Comparison of ENCODE assay signal across 23 cellular contexts in genomic region chrX:13372203-13372980, GRCh38. TPM values are rescaled to one million over a fixed set of nuclear protein-coding genes. Genes with fewer than 3 reads are reported as not detected.
"Had no signal": no experiment of that assay in that cellular context is flagged by ENCODE, and none has a peak within 500 bp of the region (broad histone marks: within the 10 kb centered on the region; RNA-seq: fewer than 3 reads in every experiment).

No MANE protein-coding gene starts in this region.

- H3K36me3 ChIP-seq: gastroesophageal sphincter, heart left ventricle, neutrophil, sigmoid colon, transverse colon had no signal

- H3K4me1 ChIP-seq: sigmoid colon, transverse colon had no signal

- H3K27ac Mint-ChIP-seq: activated CD8-positive, alpha-beta T cell treated with anti-CD3 and anti-CD28 coated beads, Interleukin-2, amount 10 ng/mL, durations not matched to agents 7 days and 5 days; naive thymus-derived CD8-positive, alpha-beta T cell; T-cell had no signal

- H3K27me3 Mint-ChIP-seq: dendritic cell treated with granulocyte-macrophage colony-stimulating factor and Interleukin-4, amounts not matched to agents 40 ng/mL and 50 ng/mL, for 4 days; naive thymus-derived CD8-positive, alpha-beta T cell had no signal

- ATAC-seq: activated CD8-positive, alpha-beta T cell treated with anti-CD3 and anti-CD28 coated beads, Interleukin-2, amount 10 ng/mL, durations not matched to agents 7 days and 5 days; activated T-cell treated with anti-CD3 and anti-CD28 coated beads, Interleukin-2, amount 50 U/mL, for 4 hours; gastroesophageal sphincter; heart left ventricle; left ventricle myocardium superior; naive thymus-derived CD8-positive, alpha-beta T cell; T-cell had no signal

- H3K36me3 Mint-ChIP-seq: T-cell had no signal

- H3K4me3 ChIP-seq: gastroesophageal sphincter, heart left ventricle, sigmoid colon, SK-N-MC, transverse colon had no signal

- H3K27me3 ChIP-seq: gastroesophageal sphincter, neutrophil, sigmoid colon, transverse colon had no signal

- H3K9me3 ChIP-seq: gastroesophageal sphincter, heart left ventricle, neutrophil, sigmoid colon, transverse colon had no signal

- H3K9me3 Mint-ChIP-seq: activated T-cell treated with anti-CD3 and anti-CD28 coated beads, Interleukin-2, amount 50 U/mL, for 4 hours; dendritic cell treated with granulocyte-macrophage colony-stimulating factor and Interleukin-4, amounts not matched to agents 40 ng/mL and 50 ng/mL, for 4 days; naive thymus-derived CD8-positive, alpha-beta T cell; T-cell had no signal

- H3K4me3 Mint-ChIP-seq: activated CD8-positive, alpha-beta T cell treated with anti-CD3 and anti-CD28 coated beads, Interleukin-2, amount 10 ng/mL, durations not matched to agents 7 days and 5 days; activated T-cell treated with anti-CD3 and anti-CD28 coated beads, Interleukin-2, amount 50 U/mL, for 4 hours; dendritic cell treated with granulocyte-macrophage colony-stimulating factor and Interleukin-4, amounts not matched to agents 40 ng/mL and 50 ng/mL, for 4 days; naive thymus-derived CD8-positive, alpha-beta T cell; T-cell had no signal

- DNase-seq: activated CD4-positive, alpha-beta T cell treated with anti-CD3 and anti-CD28 coated beads for 48 hours; activated CD4-positive, CD25-positive, alpha-beta regulatory T cell; activated CD8-positive, alpha-beta T cell treated with anti-CD3 and anti-CD28 coated beads, Interleukin-2, amount 10 ng/mL, durations not matched to agents 7 days and 5 days; activated effector memory CD4-positive, alpha-beta T cell treated with Interleukin-2 at 50 U/mL for 16 hours; activated naive CD4-positive, alpha-beta T cell treated with anti-CD3 and anti-CD28 coated beads, Interleukin-2, amount 50 U/mL, for 16 hours; activated T-cell treated with anti-CD3 and anti-CD28 coated beads, Interleukin-2, amount 50 U/mL, for 4 hours; aorta; heart left ventricle; kidney glomerular epithelial cell; left ventricle myocardium superior; naive thymus-derived CD8-positive, alpha-beta T cell; sigmoid colon; stimulated activated naive CD4-positive, alpha-beta T cell treated with Interleukin-2 at 50 U/mL for 16 hours; T-cell; T-helper 9 cell; transverse colon had no signal

- H3K27ac ChIP-seq: neutrophil, SK-N-MC, transverse colon had no signal

RNA-seq across cellular contexts. Expression of gene ATXN3L, which starts 52.5 kb away (rescaled TPM):
- total RNA-seq: activated CD8-positive, alpha-beta T cell treated with anti-CD3 and anti-CD28 coated beads, Interleukin-2, amount 10 ng/mL, durations not matched to agents 7 days and 5 days; activated T-cell treated with anti-CD3 and anti-CD28 coated beads, Interleukin-2, amount 50 U/mL, for 4 hours; aorta; cerebellum; epithelial cell of proximal tubule; gastroesophageal sphincter; heart left ventricle; left ventricle myocardium superior; mesenteric fat pad; naive thymus-derived CD8-positive, alpha-beta T cell; sigmoid colon; T-cell; transverse colon had no signal
- polyA plus RNA-seq: aorta; heart left ventricle; naive thymus-derived CD8-positive, alpha-beta T cell; sigmoid colon had no signal
